Comparison of ENCODE assay signal across 24 cellular contexts in the genomic region with DNA sequence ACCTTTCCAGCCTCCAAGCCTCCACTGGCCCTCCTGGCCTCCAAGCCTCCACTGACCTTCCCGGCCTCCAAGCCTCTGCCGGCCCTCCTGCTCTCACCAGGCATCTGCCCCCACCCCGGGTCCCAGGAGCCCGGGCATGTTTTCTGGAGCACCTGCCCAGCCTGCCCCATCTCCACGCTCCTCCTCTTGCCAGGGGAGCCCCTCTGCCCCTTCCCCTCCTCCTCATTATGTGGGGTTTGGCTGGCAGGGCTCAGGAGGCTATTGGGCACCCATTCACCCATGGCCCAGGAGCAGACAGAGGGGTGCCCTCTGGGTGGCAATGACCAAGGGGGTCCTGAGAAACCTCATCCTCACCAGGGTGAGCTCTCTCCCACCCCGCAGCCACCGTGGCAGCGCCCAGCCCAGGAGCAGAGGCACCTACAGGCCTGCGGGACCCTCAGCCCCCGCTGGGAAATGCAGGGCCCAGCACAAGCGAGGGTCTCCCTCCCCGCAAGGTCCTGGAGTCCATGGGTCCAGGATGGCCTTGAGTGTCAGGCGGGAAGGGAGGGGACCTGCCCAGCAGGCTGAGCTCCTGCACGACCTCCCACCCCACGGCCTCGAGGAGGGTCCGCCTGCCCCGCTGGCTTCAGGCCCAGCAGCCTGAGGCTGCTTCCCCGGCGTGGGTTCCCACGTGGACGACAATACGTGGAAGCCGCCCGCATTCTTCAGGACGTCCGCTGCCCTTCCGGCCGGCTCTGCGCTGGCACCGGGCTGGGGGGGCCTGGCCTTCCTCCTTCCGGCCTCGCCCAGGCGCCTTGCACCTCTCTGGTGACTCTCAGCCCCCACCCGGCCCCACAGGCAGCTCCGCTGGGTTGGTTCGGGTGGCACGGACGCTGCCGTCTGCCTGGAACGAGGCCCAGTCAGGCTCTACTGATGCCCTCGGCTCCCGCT. TPM values are rescaled to one million over a fixed set of nuclear protein-coding genes. Genes with fewer than 3 reads are reported as not detected.
DNase-seq lines count a peak whose midpoint lies in the region; ATAC-seq and TF ChIP-seq lines count a peak whose summit lies in the region.
"Had no signal": no experiment of that assay in that cellular context is flagged by ENCODE, and none has a peak within 500 bp of the region (broad histone marks: within the 10 kb centered on the region; RNA-seq: fewer than 3 reads in every experiment).

No MANE protein-coding gene starts in this region.

- no peak overlapping the region for H3K4me3 ChIP-seq in H7 (ENCODE audit: insufficient read depth, low read depth, low read length)
- no peak overlapping the region for H3K4me3 ChIP-seq in liver (ENCODE audit: low read depth in 1 of 3, low read length in 3 of 3)
- H3K4me3 ChIP-seq: colonic mucosa, vagina had no signal

- peaks cover 5 to 13% (median 9%) of the 10 kb centered on the region in 4 donors for H3K9me3 ChIP-seq in liver (ENCODE audit: control insufficient read depth in 4 of 4, low read length in 3 of 4)
- H3K9me3 ChIP-seq: colonic mucosa had no signal

- TF ChIP-seq CTCF in liver (IDR thresholded peaks at IDR 0.05; ENCODE audit: low read depth, low read length, missing input control): no peak

- DNase-seq in H7 (peak; percentile 34), NCI-H1048 (lab: John Stamatoyannopoulos, UW) (no peak)
- peak; percentile 12 for DNase-seq in stimulated activated CD8-positive, alpha-beta memory T cell treated with anti-CD3 and anti-CD28 coated beads, Interleukin-4, amount 100 ng/mL, for 48 hours
- DNase-seq: activated B cell treated with CpG ODN at 0.5 μM for 24 hours; activated CD4-positive, alpha-beta memory T cell treated with anti-CD3 and anti-CD28 coated beads for 36 hours; activated gamma-delta T cell; activated T-cell treated with anti-CD3 and anti-CD28 coated beads for 4 hours; CD4-positive, alpha-beta T cell; colonic mucosa; DMS153; GF-D8; NCI-H187; NCI-H526; retina; stimulated activated CD4-positive, alpha-beta T cell treated with anti-CD3 and anti-CD28 coated beads, Interleukin-12 subunit alpha, Interleukin-12 subunit beta, amount 100 ng/mL, for 4 hours; T-helper 9 cell had no signal

- no peak for TF ChIP-seq RAD21 in liver (IDR thresholded peaks at IDR 0.05)

- 90% methylated on average over 43 of the region's 43 CpGs for WGBS in liver

- no peaks in the 10 kb centered on the region for H3K36me3 ChIP-seq in H7 (replicated peaks; ENCODE audit: control insufficient read depth, insufficient read depth, low read length)
- no peaks in the 10 kb centered on the region for H3K36me3 ChIP-seq in liver (ENCODE audit: control insufficient read depth in 4 of 4, insufficient read depth in 3 of 4, low read depth in 1 of 4, low read length in 3 of 4)
- H3K36me3 ChIP-seq: colonic mucosa had no signal

- ATAC-seq in esophagus mucosa (peak; percentile 58), GM19023 (IDR thresholded peaks at IDR 0.05; ENCODE audit: unreplicated experiment) (no peak), GM21786 (IDR thresholded peaks at IDR 0.05; ENCODE audit: unreplicated experiment) (no peak)
- ATAC-seq: HCT116 had no signal

- H3K9ac ChIP-seq in liver (ENCODE audit: low read depth in 1 of 2, low read length in 2 of 2): no peak overlapping the region
- H3K9ac ChIP-seq: KMS-11 had no signal

- H3K27me3 ChIP-seq in H7 (ENCODE audit: control insufficient read depth, insufficient read depth, low read length): no peaks in the 10 kb centered on the region
- H3K27me3 ChIP-seq in liver (ENCODE audit: control insufficient read depth in 4 of 4, insufficient read depth in 4 of 4, low read length in 3 of 4): no peaks in the 10 kb centered on the region
- H3K27me3 ChIP-seq: colonic mucosa, vagina had no signal

- H3K4me1 ChIP-seq in liver (ENCODE audit: control insufficient read depth in 4 of 4, insufficient read depth in 4 of 4, low read length in 3 of 4): no peaks in the 10 kb centered on the region
- H3K4me1 ChIP-seq: colonic mucosa, vagina had no signal

- H3K27ac ChIP-seq in liver (ENCODE audit: low read depth in 1 of 2, low read length in 2 of 2): no peak overlapping the region
- H3K27ac ChIP-seq: colonic mucosa, KMS-11, RWPE1, vagina had no signal

TF ChIP-seq in liver, 16 proteins besides CTCF, POLR2A, EP300 and RAD21:
- TF ChIP-seq, protein P1, sequence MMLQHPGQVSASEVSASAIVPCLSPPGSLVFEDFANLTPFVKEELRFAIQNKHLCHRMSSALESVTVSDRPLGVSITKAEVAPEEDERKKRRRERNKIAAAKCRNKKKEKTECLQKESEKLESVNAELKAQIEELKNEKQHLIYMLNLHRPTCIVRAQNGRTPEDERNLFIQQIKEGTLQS (IDR thresholded peaks at IDR 0.05): no peak
- TF ChIP-seq NR2F2 (IDR thresholded peaks at IDR 0.05): peak; percentile 18

RNA-seq across cellular contexts. Expression of gene NRARP, which starts 51.4 kb away (rescaled TPM):
- total RNA-seq in H7 (2014; rRNA removed; shearing (Covaris generic)): 27.7 and 34.8 TPM in 2 replicates
- total RNA-seq in esophagus mucosa: 20.4 TPM
- total RNA-seq in liver: 1 to 10 TPM in 1 of 2 donors, under 1 TPM in 1; 0.93 to 1.3 TPM
- polyA plus RNA-seq in liver: under 1 TPM in 1 of 2 donors, not detected in 1; 0.48 TPM
